Comparison of ENCODE assay signal across 22 cellular contexts in genomic region chr11:28636033-28636432, GRCh38.
"Had no signal": no experiment of that assay in that cellular context is flagged by ENCODE, and none has a peak within 500 bp of the region (broad histone marks: within the 10 kb centered on the region; RNA-seq: fewer than 3 reads in every experiment).

No MANE protein-coding gene starts in this region.

- H3K27ac ChIP-seq: hepatocyte, left ventricle myocardium inferior, lower lobe of right lung, psoas muscle, right lobe of liver, suprapubic skin, thyroid gland, uterus had no signal

- H3K36me3 ChIP-seq: left ventricle myocardium inferior, lower lobe of right lung, right lobe of liver, suprapubic skin, thyroid gland, uterus had no signal

- H3K9me3 ChIP-seq: lower lobe of right lung, psoas muscle, right lobe of liver, suprapubic skin, thyroid gland, uterus had no signal

- H3K79me2 ChIP-seq: hepatocyte had no signal

- H3K27me3 ChIP-seq: hepatocyte, right lobe of liver, suprapubic skin, thyroid gland, uterus had no signal

- H3K4me2 ChIP-seq: hepatocyte had no signal

- FAIRE-seq: endothelial cell of umbilical vein, kidney had no signal

- H3K4me1 ChIP-seq: left ventricle myocardium inferior, lower lobe of right lung, psoas muscle, right lobe of liver, suprapubic skin, thyroid gland, uterus had no signal

- H3K4me3 ChIP-seq: hepatocyte, left ventricle myocardium inferior, lower lobe of right lung, psoas muscle, right lobe of liver, suprapubic skin, thyroid gland, uterus had no signal

- DNase-seq: effector CD4-positive, alpha-beta T cell; endodermal cell; erythroblast; foreskin melanocyte; head of caudate nucleus; kidney; left cardiac atrium; left ventricle myocardium inferior; lower lobe of right lung; naive B cell; psoas muscle; retina; right lobe of liver; stimulated activated CD4-positive, alpha-beta T cell treated with anti-CD3 and anti-CD28 coated beads, Interleukin-4, amount 100 ng/mL, for 1 hour; stimulated activated CD8-positive, alpha-beta memory T cell treated with anti-CD3 and anti-CD28 coated beads, Interleukin-4, amount 100 ng/mL, for 48 hours; stimulated activated naive CD8-positive, alpha-beta T cell treated with anti-CD3 and anti-CD28 coated beads, Interleukin-15, Interleukin-2, amounts not matched to agents 100 U/mL and 50 U/mL, for 24 hours; thyroid gland; uterus had no signal

- ATAC-seq: left cardiac atrium; lower lobe of right lung; psoas muscle; right lobe of liver; stimulated activated effector memory CD8-positive, alpha-beta T cell treated with anti-CD3 and anti-CD28 coated beads, Interleukin-12 subunit alpha, Interleukin-12 subunit beta, amount 100 ng/mL, for 72 hours; stimulated activated naive CD8-positive, alpha-beta T cell treated with anti-CD3 and anti-CD28 coated beads, Interleukin-15, Interleukin-2, amounts not matched to agents 100 U/mL and 50 U/mL, for 24 hours had no signal

- H2AFZ ChIP-seq: hepatocyte had no signal
